Comparison of ENCODE assay signal across 1 cellular context in the genomic region with DNA sequence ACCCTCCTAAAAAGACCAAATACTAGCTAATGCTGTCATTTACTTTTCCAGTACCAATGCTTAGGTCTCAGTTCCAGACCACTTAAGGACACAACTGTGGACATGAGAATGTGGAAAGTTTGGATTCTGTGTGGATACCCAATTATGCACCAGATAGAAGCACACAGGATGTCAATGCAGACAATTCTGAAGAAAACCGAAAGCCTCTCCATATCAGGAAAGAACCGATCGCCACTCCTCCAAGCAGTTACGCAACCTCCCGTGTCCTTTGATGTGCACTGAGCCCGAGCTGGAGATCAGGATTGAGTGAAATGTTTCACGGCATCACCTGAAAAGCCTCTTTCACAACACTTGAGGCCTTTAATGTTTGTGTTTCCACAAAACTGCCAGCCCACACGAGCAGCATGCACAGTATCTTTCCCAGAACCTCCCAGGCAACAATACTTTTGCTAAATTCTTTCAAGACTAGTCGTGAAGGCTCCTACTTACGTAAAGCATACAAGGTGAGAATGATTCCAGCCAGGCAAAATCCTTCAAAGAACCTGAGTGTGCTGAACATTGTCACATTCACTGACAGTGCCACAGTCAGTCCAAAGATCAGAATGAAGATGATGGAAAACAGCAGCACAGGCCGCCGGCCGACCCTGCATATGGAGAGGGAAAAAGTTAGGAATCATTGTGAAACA.
TF ChIP-seq lines count a peak whose summit lies in the region.

No MANE protein-coding gene starts in this region.

TF ChIP-seq in K562, 482 proteins besides CTCF, POLR2A, EP300 and RAD21 (continued from another document):
- TF ChIP-seq, protein P1, sequence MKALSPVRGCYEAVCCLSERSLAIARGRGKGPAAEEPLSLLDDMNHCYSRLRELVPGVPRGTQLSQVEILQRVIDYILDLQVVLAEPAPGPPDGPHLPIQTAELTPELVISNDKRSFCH (CRISPR knock-in tag; IDR thresholded peaks at IDR 0.05) = no peak
- TF ChIP-seq, protein P1 (tag; IDR thresholded peaks at IDR 0.05) = no peak
- TF ChIP-seq ZFX (CRISPR knock-in tag; IDR thresholded peaks at IDR 0.05) = no peak
- no peak for TF ChIP-seq HNRNPUL1 (IDR thresholded peaks at IDR 0.05; ENCODE audit: low read length)
- TF ChIP-seq CREB1 (IDR thresholded peaks at IDR 0.05) = 0 out of 2 replicates have a peak, but pooled peaks have one; percentile 10
- TF ChIP-seq CREB1 (CRISPR knock-in tag; IDR thresholded peaks at IDR 0.05) = no peak
- TF ChIP-seq, protein P2, sequence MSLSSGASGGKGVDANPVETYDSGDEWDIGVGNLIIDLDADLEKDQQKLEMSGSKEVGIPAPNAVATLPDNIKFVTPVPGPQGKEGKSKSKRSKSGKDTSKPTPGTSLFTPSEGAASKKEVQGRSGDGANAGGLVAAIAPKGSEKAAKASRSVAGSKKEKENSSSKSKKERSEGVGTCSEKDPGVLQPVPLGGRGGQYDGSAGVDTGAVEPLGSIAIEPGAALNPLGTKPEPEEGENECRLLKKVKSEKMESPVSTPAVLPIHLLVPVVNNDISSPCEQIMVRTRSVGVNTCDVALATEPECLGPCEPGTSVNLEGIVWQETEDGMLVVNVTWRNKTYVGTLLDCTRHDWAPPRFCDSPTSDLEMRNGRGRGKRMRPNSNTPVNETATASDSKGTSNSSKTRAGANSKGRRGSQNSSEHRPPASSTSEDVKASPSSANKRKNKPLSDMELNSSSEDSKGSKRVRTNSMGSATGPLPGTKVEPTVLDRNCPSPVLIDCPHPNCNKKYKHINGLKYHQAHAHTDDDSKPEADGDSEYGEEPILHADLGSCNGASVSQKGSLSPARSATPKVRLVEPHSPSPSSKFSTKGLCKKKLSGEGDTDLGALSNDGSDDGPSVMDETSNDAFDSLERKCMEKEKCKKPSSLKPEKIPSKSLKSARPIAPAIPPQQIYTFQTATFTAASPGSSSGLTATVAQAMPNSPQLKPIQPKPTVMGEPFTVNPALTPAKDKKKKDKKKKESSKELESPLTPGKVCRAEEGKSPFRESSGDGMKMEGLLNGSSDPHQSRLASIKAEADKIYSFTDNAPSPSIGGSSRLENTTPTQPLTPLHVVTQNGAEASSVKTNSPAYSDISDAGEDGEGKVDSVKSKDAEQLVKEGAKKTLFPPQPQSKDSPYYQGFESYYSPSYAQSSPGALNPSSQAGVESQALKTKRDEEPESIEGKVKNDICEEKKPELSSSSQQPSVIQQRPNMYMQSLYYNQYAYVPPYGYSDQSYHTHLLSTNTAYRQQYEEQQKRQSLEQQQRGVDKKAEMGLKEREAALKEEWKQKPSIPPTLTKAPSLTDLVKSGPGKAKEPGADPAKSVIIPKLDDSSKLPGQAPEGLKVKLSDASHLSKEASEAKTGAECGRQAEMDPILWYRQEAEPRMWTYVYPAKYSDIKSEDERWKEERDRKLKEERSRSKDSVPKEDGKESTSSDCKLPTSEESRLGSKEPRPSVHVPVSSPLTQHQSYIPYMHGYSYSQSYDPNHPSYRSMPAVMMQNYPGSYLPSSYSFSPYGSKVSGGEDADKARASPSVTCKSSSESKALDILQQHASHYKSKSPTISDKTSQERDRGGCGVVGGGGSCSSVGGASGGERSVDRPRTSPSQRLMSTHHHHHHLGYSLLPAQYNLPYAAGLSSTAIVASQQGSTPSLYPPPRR (CRISPR knock-in tag; IDR thresholded peaks at IDR 0.05; ENCODE audit: borderline replicate concordance) = no peak
- no peak for TF ChIP-seq ZNF695 (CRISPR knock-in tag; IDR thresholded peaks at IDR 0.05)
- TF ChIP-seq CREBBP (IDR thresholded peaks at IDR 0.05; ENCODE audit: low read depth, low read length) = no peak
- TF ChIP-seq, protein P3, sequence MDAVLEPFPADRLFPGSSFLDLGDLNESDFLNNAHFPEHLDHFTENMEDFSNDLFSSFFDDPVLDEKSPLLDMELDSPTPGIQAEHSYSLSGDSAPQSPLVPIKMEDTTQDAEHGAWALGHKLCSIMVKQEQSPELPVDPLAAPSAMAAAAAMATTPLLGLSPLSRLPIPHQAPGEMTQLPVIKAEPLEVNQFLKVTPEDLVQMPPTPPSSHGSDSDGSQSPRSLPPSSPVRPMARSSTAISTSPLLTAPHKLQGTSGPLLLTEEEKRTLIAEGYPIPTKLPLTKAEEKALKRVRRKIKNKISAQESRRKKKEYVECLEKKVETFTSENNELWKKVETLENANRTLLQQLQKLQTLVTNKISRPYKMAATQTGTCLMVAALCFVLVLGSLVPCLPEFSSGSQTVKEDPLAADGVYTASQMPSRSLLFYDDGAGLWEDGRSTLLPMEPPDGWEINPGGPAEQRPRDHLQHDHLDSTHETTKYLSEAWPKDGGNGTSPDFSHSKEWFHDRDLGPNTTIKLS (IDR thresholded peaks at IDR 0.05; ENCODE audit: borderline replicate concordance, low read depth) = no peak
- TF ChIP-seq, protein P4, sequence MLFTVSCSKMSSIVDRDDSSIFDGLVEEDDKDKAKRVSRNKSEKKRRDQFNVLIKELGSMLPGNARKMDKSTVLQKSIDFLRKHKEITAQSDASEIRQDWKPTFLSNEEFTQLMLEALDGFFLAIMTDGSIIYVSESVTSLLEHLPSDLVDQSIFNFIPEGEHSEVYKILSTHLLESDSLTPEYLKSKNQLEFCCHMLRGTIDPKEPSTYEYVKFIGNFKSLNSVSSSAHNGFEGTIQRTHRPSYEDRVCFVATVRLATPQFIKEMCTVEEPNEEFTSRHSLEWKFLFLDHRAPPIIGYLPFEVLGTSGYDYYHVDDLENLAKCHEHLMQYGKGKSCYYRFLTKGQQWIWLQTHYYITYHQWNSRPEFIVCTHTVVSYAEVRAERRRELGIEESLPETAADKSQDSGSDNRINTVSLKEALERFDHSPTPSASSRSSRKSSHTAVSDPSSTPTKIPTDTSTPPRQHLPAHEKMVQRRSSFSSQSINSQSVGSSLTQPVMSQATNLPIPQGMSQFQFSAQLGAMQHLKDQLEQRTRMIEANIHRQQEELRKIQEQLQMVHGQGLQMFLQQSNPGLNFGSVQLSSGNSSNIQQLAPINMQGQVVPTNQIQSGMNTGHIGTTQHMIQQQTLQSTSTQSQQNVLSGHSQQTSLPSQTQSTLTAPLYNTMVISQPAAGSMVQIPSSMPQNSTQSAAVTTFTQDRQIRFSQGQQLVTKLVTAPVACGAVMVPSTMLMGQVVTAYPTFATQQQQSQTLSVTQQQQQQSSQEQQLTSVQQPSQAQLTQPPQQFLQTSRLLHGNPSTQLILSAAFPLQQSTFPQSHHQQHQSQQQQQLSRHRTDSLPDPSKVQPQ (CRISPR knock-in tag; IDR thresholded peaks at IDR 0.05; ENCODE audit: borderline replicate concordance) = no peak
- peak; percentile 79 for TF ChIP-seq BHLHE40 (IDR thresholded peaks at IDR 0.05; ENCODE audit: low read length)
- TF ChIP-seq, protein P5, sequence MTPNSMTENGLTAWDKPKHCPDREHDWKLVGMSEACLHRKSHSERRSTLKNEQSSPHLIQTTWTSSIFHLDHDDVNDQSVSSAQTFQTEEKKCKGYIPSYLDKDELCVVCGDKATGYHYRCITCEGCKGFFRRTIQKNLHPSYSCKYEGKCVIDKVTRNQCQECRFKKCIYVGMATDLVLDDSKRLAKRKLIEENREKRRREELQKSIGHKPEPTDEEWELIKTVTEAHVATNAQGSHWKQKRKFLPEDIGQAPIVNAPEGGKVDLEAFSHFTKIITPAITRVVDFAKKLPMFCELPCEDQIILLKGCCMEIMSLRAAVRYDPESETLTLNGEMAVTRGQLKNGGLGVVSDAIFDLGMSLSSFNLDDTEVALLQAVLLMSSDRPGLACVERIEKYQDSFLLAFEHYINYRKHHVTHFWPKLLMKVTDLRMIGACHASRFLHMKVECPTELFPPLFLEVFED (CRISPR knock-in tag; conservative IDR thresholded peaks at IDR 0.05) = no peak
- no peak for TF ChIP-seq SMAD2 (IDR thresholded peaks at IDR 0.05; ENCODE audit: low read depth, low read length)
- peak; percentile 19 for TF ChIP-seq HNRNPLL (IDR thresholded peaks at IDR 0.05; ENCODE audit: low read depth, low read length, poor library complexity, severe bottlenecking)
- TF ChIP-seq SREBF2 (CRISPR knock-in tag; IDR thresholded peaks at IDR 0.05) = no peak
- TF ChIP-seq TARDBP (IDR thresholded peaks at IDR 0.05) = 0 out of 2 replicates have a peak, but pooled peaks have one; percentile 19
- 0 out of 2 replicates have a peak, but pooled peaks have one; percentile 25 for TF ChIP-seq SP1 (CRISPR knock-in tag; IDR thresholded peaks at IDR 0.05)
- TF ChIP-seq, protein P6, sequence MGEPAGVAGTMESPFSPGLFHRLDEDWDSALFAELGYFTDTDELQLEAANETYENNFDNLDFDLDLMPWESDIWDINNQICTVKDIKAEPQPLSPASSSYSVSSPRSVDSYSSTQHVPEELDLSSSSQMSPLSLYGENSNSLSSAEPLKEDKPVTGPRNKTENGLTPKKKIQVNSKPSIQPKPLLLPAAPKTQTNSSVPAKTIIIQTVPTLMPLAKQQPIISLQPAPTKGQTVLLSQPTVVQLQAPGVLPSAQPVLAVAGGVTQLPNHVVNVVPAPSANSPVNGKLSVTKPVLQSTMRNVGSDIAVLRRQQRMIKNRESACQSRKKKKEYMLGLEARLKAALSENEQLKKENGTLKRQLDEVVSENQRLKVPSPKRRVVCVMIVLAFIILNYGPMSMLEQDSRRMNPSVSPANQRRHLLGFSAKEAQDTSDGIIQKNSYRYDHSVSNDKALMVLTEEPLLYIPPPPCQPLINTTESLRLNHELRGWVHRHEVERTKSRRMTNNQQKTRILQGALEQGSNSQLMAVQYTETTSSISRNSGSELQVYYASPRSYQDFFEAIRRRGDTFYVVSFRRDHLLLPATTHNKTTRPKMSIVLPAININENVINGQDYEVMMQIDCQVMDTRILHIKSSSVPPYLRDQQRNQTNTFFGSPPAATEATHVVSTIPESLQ (CRISPR knock-in tag; IDR thresholded peaks at IDR 0.05) = no peak
- TF ChIP-seq HDAC1 (IDR thresholded peaks at IDR 0.05) = no peak
- peak; percentile 14; the same call in 1 of the 2 replicates for TF ChIP-seq NCOR1 (IDR thresholded peaks at IDR 0.05)
- no peak for TF ChIP-seq RBFOX2 (IDR thresholded peaks at IDR 0.05; ENCODE audit: low read depth, low read length)
- no peak for TF ChIP-seq ZKSCAN8 (CRISPR knock-in tag; IDR thresholded peaks at IDR 0.05)
- no peak for TF ChIP-seq ZC3H4 (CRISPR knock-in tag; IDR thresholded peaks at IDR 0.05; ENCODE audit: borderline replicate concordance)
- no peak for TF ChIP-seq BRF1 (IDR thresholded peaks at IDR 0.05; ENCODE audit: borderline replicate concordance, extremely low read depth, insufficient read length)
- no peak for TF ChIP-seq SETDB1 (IDR thresholded peaks at IDR 0.05; ENCODE audit: low read length)
- TF ChIP-seq ZNF57 (CRISPR knock-in tag; IDR thresholded peaks at IDR 0.05) = no peak
- TF ChIP-seq ZNF134 (CRISPR knock-in tag; conservative IDR thresholded peaks at IDR 0.05) = no peak
- TF ChIP-seq CBX2 (IDR thresholded peaks at IDR 0.05; ENCODE audit: insufficient read depth, low read length, poor library complexity, severe bottlenecking) = no peak
- peak in 1 of 2 experiments; percentile 92; a peak in 2 of 4 replicates for TF ChIP-seq SRF (CRISPR knock-in tag; IDR thresholded peaks at IDR 0.05)
- TF ChIP-seq ZNF75A (CRISPR knock-in tag; IDR thresholded peaks at IDR 0.05) = no peak
- peak; percentile 16 to 29; a peak in 2 of 4 replicates for TF ChIP-seq NRF1 (conservative IDR thresholded peaks at IDR 0.05 in 1 of 2, IDR thresholded peaks at IDR 0.05 in 1 of 2)
- TF ChIP-seq, protein P7, sequence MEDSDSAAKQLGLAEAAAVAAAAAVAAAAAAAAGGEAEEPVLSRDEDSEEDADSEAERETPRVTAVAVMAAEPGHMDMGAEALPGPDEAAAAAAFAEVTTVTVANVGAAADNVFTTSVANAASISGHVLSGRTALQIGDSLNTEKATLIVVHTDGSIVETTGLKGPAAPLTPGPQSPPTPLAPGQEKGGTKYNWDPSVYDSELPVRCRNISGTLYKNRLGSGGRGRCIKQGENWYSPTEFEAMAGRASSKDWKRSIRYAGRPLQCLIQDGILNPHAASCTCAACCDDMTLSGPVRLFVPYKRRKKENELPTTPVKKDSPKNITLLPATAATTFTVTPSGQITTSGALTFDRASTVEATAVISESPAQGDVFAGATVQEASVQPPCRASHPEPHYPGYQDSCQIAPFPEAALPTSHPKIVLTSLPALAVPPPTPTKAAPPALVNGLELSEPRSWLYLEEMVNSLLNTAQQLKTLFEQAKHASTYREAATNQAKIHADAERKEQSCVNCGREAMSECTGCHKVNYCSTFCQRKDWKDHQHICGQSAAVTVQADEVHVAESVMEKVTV (CRISPR knock-in tag; IDR thresholded peaks at IDR 0.05) = no peak
- TF ChIP-seq, protein P8, sequence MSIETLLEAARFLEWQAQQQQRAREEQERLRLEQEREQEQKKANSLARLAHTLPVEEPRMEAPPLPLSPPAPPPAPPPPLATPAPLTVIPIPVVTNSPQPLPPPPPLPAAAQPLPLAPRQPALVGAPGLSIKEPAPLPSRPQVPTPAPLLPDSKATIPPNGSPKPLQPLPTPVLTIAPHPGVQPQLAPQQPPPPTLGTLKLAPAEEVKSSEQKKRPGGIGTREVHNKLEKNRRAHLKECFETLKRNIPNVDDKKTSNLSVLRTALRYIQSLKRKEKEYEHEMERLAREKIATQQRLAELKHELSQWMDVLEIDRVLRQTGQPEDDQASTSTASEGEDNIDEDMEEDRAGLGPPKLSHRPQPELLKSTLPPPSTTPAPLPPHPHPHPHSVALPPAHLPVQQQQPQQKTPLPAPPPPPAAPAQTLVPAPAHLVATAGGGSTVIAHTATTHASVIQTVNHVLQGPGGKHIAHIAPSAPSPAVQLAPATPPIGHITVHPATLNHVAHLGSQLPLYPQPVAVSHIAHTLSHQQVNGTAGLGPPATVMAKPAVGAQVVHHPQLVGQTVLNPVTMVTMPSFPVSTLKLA (conservative IDR thresholded peaks at IDR 0.05) = no peak
